In the genomic region with DNA sequence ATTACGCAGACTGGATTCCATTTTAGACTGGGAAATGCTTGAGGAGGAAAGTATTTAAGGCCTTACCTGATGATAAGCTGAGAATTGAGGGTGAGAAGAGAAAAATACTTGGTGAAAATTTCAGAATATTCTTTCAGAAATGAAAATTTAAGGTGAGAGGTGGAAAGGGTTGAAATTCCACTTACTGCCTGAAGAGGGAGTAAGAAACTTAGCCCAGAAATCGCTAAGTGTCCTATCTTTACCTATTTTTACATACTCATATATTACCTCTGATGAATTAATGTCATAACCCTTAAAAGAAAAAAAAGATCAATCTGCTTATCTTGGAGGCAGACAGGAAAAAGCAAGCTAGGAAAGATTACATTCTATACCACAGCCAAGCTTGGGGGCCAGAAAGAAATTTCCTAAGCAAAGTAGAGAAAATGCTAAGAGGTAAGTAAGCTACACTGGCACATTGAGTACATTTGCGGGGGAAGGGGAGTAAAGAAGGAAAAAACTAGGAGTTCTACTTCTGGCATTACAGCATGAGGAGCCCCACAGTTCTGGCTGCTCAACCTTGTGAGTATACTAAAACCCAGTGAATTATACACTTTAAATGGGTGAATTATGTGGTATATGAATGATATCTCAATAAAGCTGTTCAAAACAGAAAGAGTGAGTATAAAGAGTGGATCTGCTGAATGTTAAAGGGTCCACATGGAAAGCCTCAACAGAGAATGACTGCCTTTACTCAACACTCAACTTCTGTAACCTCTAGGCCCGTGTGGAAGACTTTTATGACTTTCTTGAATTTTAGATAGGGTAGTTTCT, we compare ENCODE assay signal across 8 cellular contexts. TPM values are rescaled to one million over a fixed set of nuclear protein-coding genes. Genes with fewer than 3 reads are reported as not detected.
DNase-seq lines count a peak whose midpoint lies in the region; ATAC-seq and TF ChIP-seq lines count a peak whose summit lies in the region.

No MANE protein-coding gene starts in this region.

- no peaks in the 10 kb centered on the region for H3K27me3 ChIP-seq in Panc1 (ENCODE audit: control insufficient read depth, insufficient read depth, low read length)
- H3K27me3 ChIP-seq in stomach, result no peaks in the 10 kb centered on the region

- TF ChIP-seq POLR2A in stomach (IDR thresholded peaks at IDR 0.05), result no peak

- TF ChIP-seq EP300 in stomach (IDR thresholded peaks at IDR 0.05), result no peak

- no peaks in the 10 kb centered on the region for H3K4me1 ChIP-seq in Panc1 (ENCODE audit: control insufficient read depth, insufficient read depth, low read length)
- H3K4me1 ChIP-seq in stomach, result no peaks in the 10 kb centered on the region

- in situ Hi-C loops in Panc1 (cut with HindIII; ENCODE audit: low pct_unique_long_range_greater_than_20kb, low sequenced_read_pairs), result no loop called here

- H3K27ac ChIP-seq in Panc1 (ENCODE audit: low read length) (no peak overlapping the region), stomach (no peak overlapping the region)

- H3K4me3 ChIP-seq in Panc1 (ENCODE audit: low read depth in 2 of 2, low read length in 2 of 2) (no peak overlapping the region), stomach (no peak overlapping the region)

- H3K9me3 ChIP-seq in Panc1 (ENCODE audit: control insufficient read depth, insufficient read depth, low read depth, low read length), result no peaks in the 10 kb centered on the region
- H3K9me3 ChIP-seq in stomach, result no peaks in the 10 kb centered on the region

- H3K36me3 ChIP-seq in Panc1 (ENCODE audit: control insufficient read depth, insufficient read depth, low read length) (peaks cover 52% of the 10 kb centered on the region), stomach (peaks cover 3 to 94% (median 81%) of the 10 kb centered on the region in 4 donors)

- TF ChIP-seq CTCF in Panc1 (IDR thresholded peaks at IDR 0.05) (peak; percentile 79), stomach (IDR thresholded peaks at IDR 0.05) (peak in 5 of 7 experiments; percentile 53 to 84 (median 77))

- POLR2A ChIA-PET in Panc1 (lab: Charles Lee), result no interaction called here

- WGBS in stomach, 5 donors, result 72 to 76% (median 74%) methylated on average over 4 of the region's 4 CpGs

- DNase-seq in NCI-H510A treated with DMSO at 0.1 percent for 48 hours (lab: John Stamatoyannopoulos, UW) (peak; percentile 22), NCI-H510A (lab: John Stamatoyannopoulos, UW) (no peak), HCEC 1CT (peak; percentile 13), Panc1 (ENCODE audit: low read depth, low spot score) (peak; percentile 10), fibroblast of peridontal ligament (ENCODE audit: extremely low read depth) (peak; percentile 44), stomach (no peak), NCI-H1436 treated with DMSO at 0.1 percent for 48 hours (lab: John Stamatoyannopoulos, UW) (no peak)

- intact Hi-C loops in Panc1 (cut with micrococcal nuclease; ENCODE audit: unreplicated experiment), result no loop called here
- intact Hi-C loops in stomach (cut with DNase I; ENCODE audit: low total_unique reads), result no loop called here

- ATAC-seq in Panc1, result 0 out of 2 replicates have a peak, but pooled peaks have one; percentile 56
- no peak for ATAC-seq in GM19452 (IDR thresholded peaks at IDR 0.05; ENCODE audit: unreplicated experiment)

- BruUV-seq in Panc1 (replicated peaks; lab: Mats Ljungman, UMichigan), result no TSS peak

- CTCF ChIA-PET in Panc1 (lab: Charles Lee), result interaction anchor here (0.6 kb wide), 1 partner anchor 34 kb away, joined by 3 read pairs; the partner anchor contains the start of genes GEN1 and SMC6

RNA-seq across cellular contexts. Expression of gene SMC6, which starts 33.8 kb away (rescaled TPM):
- 43.8 TPM for total RNA-seq in Panc1 (2021; ENCODE audit: unreplicated experiment)
- polyA plus RNA-seq in Panc1 (2012; ENCODE audit: insufficient read length), result 17.0 TPM
- 10 to 100 TPM in 4 of 5 donors, 1 to 10 TPM in 1; 8.8 to 67.4 (median 38.9) TPM for total RNA-seq in stomach
- polyA plus RNA-seq in stomach, result 1 to 10 TPM; 3.3 to 9.3 (median 4.1) TPM

RNA-seq across cellular contexts. Expression of gene GEN1, which starts 34.2 kb away (rescaled TPM):
- total RNA-seq in Panc1 (2021; ENCODE audit: unreplicated experiment), result 24.0 TPM
- polyA plus RNA-seq in Panc1 (2012; ENCODE audit: insufficient read length), result 4.3 TPM
- 10 to 100 TPM in 3 of 5 donors, 1 to 10 TPM in 1, under 1 TPM in 1; 0.58 to 65.2 (median 10.3) TPM for total RNA-seq in stomach
- 1 to 10 TPM in 2 of 3 donors, under 1 TPM in 1; 0.81 to 7.3 (median 1.4) TPM for polyA plus RNA-seq in stomach

Comparison
In these comparisons a context has a peak if more than half of its experiments do, and no peak if none do; other contexts are left out.
1. DNase-seq: peak in NCI-H510A treated with DMSO at 0.1 percent for 48 hours (single experiment), HCEC 1CT (single experiment), Panc1 (single experiment) and fibroblast of peridontal ligament (single experiment); none in NCI-H510A (single experiment), stomach (single experiment) and NCI-H1436 treated with DMSO at 0.1 percent for 48 hours (single experiment).